Comparison of ENCODE assay signal across 9 cellular contexts in genomic region chr6:152946484-152946883, GRCh38.
"Had no signal": no experiment of that assay in that cellular context is flagged by ENCODE, and none has a peak within 500 bp of the region (broad histone marks: within the 10 kb centered on the region; RNA-seq: fewer than 3 reads in every experiment).

No MANE protein-coding gene starts in this region.

- H3K9ac ChIP-seq: GM23248 had no signal

- H3K9me3 ChIP-seq: HAP-1 had no signal

- DNase-seq: H7, HFFc6, IMR-90, KG1 had no signal

- FAIRE-seq: HTR-8/SVneo, K562 had no signal

- H2AFZ ChIP-seq: GM23248 had no signal

- H3K9me3 Mint-ChIP-seq: HFFc6 had no signal

- H3K4me3 ChIP-seq: GM23248, HAP-1, K562 had no signal

- H3K27ac ChIP-seq: GM23248 had no signal

- H3K4me1 ChIP-seq: HAP-1 had no signal

- H3K4me3 Mint-ChIP-seq: HFFc6 had no signal

- H3K36me3 ChIP-seq: HAP-1 had no signal

- ATAC-seq: HCT116, K562 had no signal

- H3K27ac Mint-ChIP-seq: HFFc6 had no signal
